Comparison of ENCODE assay signal across 1 cellular context in the genomic region with DNA sequence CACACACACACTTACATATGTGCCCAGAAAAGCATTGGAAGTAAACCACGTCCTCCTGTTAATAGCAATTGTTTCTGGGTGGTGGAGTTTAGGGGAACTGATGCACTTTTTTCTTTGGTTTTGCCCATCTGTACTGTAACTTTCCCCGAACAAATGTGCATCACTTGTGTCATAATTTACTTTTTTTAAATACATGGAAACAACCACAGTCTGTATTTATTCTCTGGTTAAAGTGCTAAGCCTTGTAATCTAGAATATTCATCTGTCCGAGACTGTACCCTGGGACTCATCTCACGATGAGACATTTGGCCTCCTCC.
TF ChIP-seq lines count a peak whose summit lies in the region.

No MANE protein-coding gene starts in this region.

TF ChIP-seq in A549, 52 proteins besides CTCF, POLR2A, EP300 and RAD21 (continued from another document):
- TF ChIP-seq HOXB13 (CRISPR knock-in tag; IDR thresholded peaks at IDR 0.05; ENCODE audit: low read depth) = no peak
